ENCODE assay signal across 13 cellular contexts in genomic region chr5:142601432-142601831, GRCh38.
DNase-seq lines count a peak whose midpoint lies in the region; ATAC-seq and TF ChIP-seq lines count a peak whose summit lies in the region.
"Had no signal": no experiment of that assay in that cellular context is flagged by ENCODE, and none has a peak within 500 bp of the region (broad histone marks: within the 10 kb centered on the region; RNA-seq: fewer than 3 reads in every experiment).

No MANE protein-coding gene starts in this region.

- BruUV-seq in mammary epithelial cell (replicated peaks; lab: Mats Ljungman, UMichigan): no TSS peak

- no peaks in the 10 kb centered on the region for H4K20me1 ChIP-seq in mammary epithelial cell (ENCODE audit: insufficient read depth, low read length)

- in situ Hi-C loops in mammary epithelial cell (cut with MboI; ENCODE audit: low sequenced_read_pairs in 2 of 2): loop anchor here in 1 of 2 donors (25.0 kb wide), 1 partner anchor 286 kb away; no protein-coding TSS in a partner anchor

- dilution Hi-C loops in mammary epithelial cell (cut with HindIII; ENCODE audit: low sequenced_read_pairs): no loop called here

- H3K27me3 Mint-ChIP-seq in CD14-positive monocyte (ENCODE audit: low read depth in 3 of 3): peaks cover 4 to 20% (median 13%) of the 10 kb centered on the region in 3 donors
- H3K27me3 Mint-ChIP-seq in HFFc6 (ENCODE audit: insufficient read depth): no peaks in the 10 kb centered on the region

- no peaks in the 10 kb centered on the region for H3K79me2 ChIP-seq in mammary epithelial cell (ENCODE audit: insufficient read depth, low read length)

- H3K9me3 ChIP-seq in mammary epithelial cell (replicated peaks; ENCODE audit: insufficient read depth, low read length) (no peaks in the 10 kb centered on the region), mesodermal cell (ENCODE audit: control insufficient read depth, low read length) (no peaks in the 10 kb centered on the region)
- H3K9me3 ChIP-seq: upper lobe of right lung had no signal

- DNase-seq in CD14-positive monocyte (ENCODE audit: low spot score) (no peak), HFFc6 (no peak), mammary epithelial cell (no peak), cerebellar nuclear complex (lab: John Stamatoyannopoulos, UW) (no peak)
- DNase-seq in stimulated activated CD4-positive, alpha-beta T cell treated with anti-CD3 and anti-CD28 coated beads, Interleukin-4, amount 100 ng/mL, for 1 hour: no peak
- DNase-seq: activated T-cell treated with anti-CD3 and anti-CD28 coated beads, Interleukin-2, amount 50 U/mL, for 72 hours; NCI-H446; upper lobe of right lung had no signal

- H3K27ac ChIP-seq in mammary epithelial cell (ENCODE audit: insufficient read depth, low read depth, low read length): peak overlapping the region; percentile 11
- peak overlapping the region; percentile 17 for H3K27ac ChIP-seq in mesodermal cell (ENCODE audit: low read depth, low read length, severe bottlenecking)
- H3K27ac ChIP-seq: upper lobe of right lung had no signal

- H3K4me3 Mint-ChIP-seq in CD14-positive monocyte (no peak overlapping the region), HFFc6 (peak overlapping the region; percentile 84)
- H3K4me3 Mint-ChIP-seq: activated T-cell treated with anti-CD3 and anti-CD28 coated beads, Interleukin-2, amount 50 U/mL, for 72 hours; neural crest cell; T-helper 1 cell treated with Interleukin-12 subunit alpha and Interleukin-12 subunit beta and Interleukin-4 antibody, amounts not matched to agents 30 μg/mL and 1 μg/mL, for 36 hours had no signal

- intact Hi-C loops in CD14-positive monocyte (cut with micrococcal nuclease) (no loop called here), mammary epithelial cell (cut with micrococcal nuclease) (no loop called here)

- H2AFZ ChIP-seq in mammary epithelial cell (ENCODE audit: low read depth, low read length): no peak overlapping the region

- H3K4me3 ChIP-seq in mammary epithelial cell (replicated peaks in 1 of 3; ENCODE audit: insufficient read depth in 1 of 3, low read depth in 2 of 3, low read length in 3 of 3): no peak overlapping the region
- H3K4me3 ChIP-seq in mesodermal cell (ENCODE audit: extremely low read depth, insufficient read depth, low read length, poor library complexity, severe bottlenecking): no peak overlapping the region
- H3K4me3 ChIP-seq: upper lobe of right lung had no signal

- H3K36me3 ChIP-seq in mammary epithelial cell (ENCODE audit: insufficient read depth, low read length) (no peaks in the 10 kb centered on the region), mesodermal cell (ENCODE audit: control insufficient read depth, insufficient read depth, low read length) (peaks cover 4% of the 10 kb centered on the region)
- H3K36me3 ChIP-seq: upper lobe of right lung had no signal

- no peaks in the 10 kb centered on the region for H3K27me3 ChIP-seq in mammary epithelial cell (ENCODE audit: insufficient read depth, low read length)
- H3K27me3 ChIP-seq: upper lobe of right lung had no signal

- WGBS in mammary epithelial cell (ENCODE audit: low coverage, missing lambda C conversion rate): 89% methylated on average over 2 of the region's 3 CpGs
- WGBS in mesodermal cell (ENCODE audit: insufficient coverage in 2 of 2), 2 experiments: 60 to 93% methylated on average over 1 to 2 of the region's 3 CpGs

- peaks cover 0 to 1% (median 0%) of the 10 kb centered on the region in 7 donors for H3K9me3 Mint-ChIP-seq in CD14-positive monocyte
- no peaks in the 10 kb centered on the region for H3K9me3 Mint-ChIP-seq in HFFc6
- H3K9me3 Mint-ChIP-seq: activated T-cell treated with anti-CD3 and anti-CD28 coated beads, Interleukin-2, amount 50 U/mL, for 72 hours; neural crest cell; T-helper 1 cell treated with Interleukin-12 subunit alpha and Interleukin-12 subunit beta and Interleukin-4 antibody, amounts not matched to agents 30 μg/mL and 1 μg/mL, for 36 hours had no signal

- CTCF ChIA-PET in mammary epithelial cell (lab: Charles Lee; ENCODE audit: low non-redundant PET): interaction anchor here (0.6 kb wide), 1 partner anchor 432 kb away, joined by 5 read pairs; no protein-coding TSS in a partner anchor

- ATAC-seq in HG03432 (IDR thresholded peaks at IDR 0.05; ENCODE audit: unreplicated experiment) (no peak), HG03378 (IDR thresholded peaks at IDR 0.05; ENCODE audit: unreplicated experiment) (no peak)
- ATAC-seq: activated T-cell treated with anti-CD3 and anti-CD28 coated beads, Interleukin-2, amount 50 U/mL, for 72 hours had no signal

- H3K4me1 Mint-ChIP-seq in CD14-positive monocyte (peaks cover 11% of the 10 kb centered on the region), HFFc6 (ENCODE audit: low read depth) (peaks cover 63% of the 10 kb centered on the region)

- H3K27ac Mint-ChIP-seq in CD14-positive monocyte: no peak overlapping the region
- peak overlapping the region; percentile 76 for H3K27ac Mint-ChIP-seq in HFFc6
- H3K27ac Mint-ChIP-seq: activated T-cell treated with anti-CD3 and anti-CD28 coated beads, Interleukin-2, amount 50 U/mL, for 72 hours; T-helper 1 cell treated with Interleukin-12 subunit alpha and Interleukin-12 subunit beta and Interleukin-4 antibody, amounts not matched to agents 30 μg/mL and 1 μg/mL, for 36 hours had no signal

- H3K4me2 ChIP-seq in mammary epithelial cell (ENCODE audit: insufficient read depth, low read depth, low read length): no peak overlapping the region

- H3K36me3 Mint-ChIP-seq in CD14-positive monocyte (no peaks in the 10 kb centered on the region), HFFc6 (ENCODE audit: low read depth) (no peaks in the 10 kb centered on the region)

- H3K9ac ChIP-seq in mammary epithelial cell (ENCODE audit: insufficient read depth, low read length): no peak overlapping the region

- H3K4me1 ChIP-seq in mammary epithelial cell (ENCODE audit: insufficient read depth, low read length): peaks cover 34% of the 10 kb centered on the region
- peaks cover 41% of the 10 kb centered on the region for H3K4me1 ChIP-seq in mesodermal cell (ENCODE audit: control insufficient read depth, insufficient read depth, low read length, poor library complexity, severe bottlenecking)

- TF ChIP-seq CTCF in CD14-positive monocyte (IDR thresholded peaks at IDR 0.05): peak; percentile 21
- TF ChIP-seq CTCF in HFFc6 (IDR thresholded peaks at IDR 0.05): peak; percentile 58; the same call in 1 of the 2 replicates
- peak in 1 of 2 donors; percentile 17 for TF ChIP-seq CTCF in mammary epithelial cell (conservative IDR thresholded peaks at IDR 0.05 in 1 of 2, IDR thresholded peaks at IDR 0.05 in 1 of 2; ENCODE audit: extremely low read depth in 1 of 2, insufficient read depth in 1 of 2, low read depth in 1 of 2, low read length in 2 of 2)
